ENCODE assay signal across 15 cellular contexts in the genomic region with DNA sequence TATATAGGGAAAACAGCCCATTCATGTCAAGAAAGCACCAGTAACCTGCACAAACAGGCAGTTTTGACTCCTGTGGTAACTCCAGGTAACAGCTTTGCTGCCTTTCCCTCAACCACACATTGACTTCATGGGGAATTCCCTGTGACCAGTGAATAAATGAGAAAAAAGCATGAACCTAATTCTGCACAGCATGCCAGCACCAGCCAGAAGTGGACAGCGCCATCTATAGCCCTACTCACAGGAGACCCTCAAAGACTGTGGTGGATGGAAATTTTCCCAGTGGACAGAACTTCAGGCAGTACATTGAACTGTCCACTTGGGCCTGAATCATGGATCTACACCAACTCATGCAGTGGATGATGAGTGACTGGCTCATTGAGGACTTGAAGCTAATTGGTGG.
DNase-seq lines count a peak whose midpoint lies in the region; FAIRE-seq and TF ChIP-seq lines count a peak whose summit lies in the region.
"Had no signal": no experiment of that assay in that cellular context is flagged by ENCODE, and none has a peak within 500 bp of the region (broad histone marks: within the 10 kb centered on the region; RNA-seq: fewer than 3 reads in every experiment).

No MANE protein-coding gene starts in this region.

- FAIRE-seq in HTR-8/SVneo (lab: Jason Lieb, UNC), result peak; percentile 80

- H3K9ac ChIP-seq in mesendoderm (ENCODE audit: low read length), result no peak overlapping the region

- H3K79me1 ChIP-seq in mesendoderm (ENCODE audit: low read length), result no peaks in the 10 kb centered on the region

- H2BK5ac ChIP-seq in mesendoderm (ENCODE audit: low read length), result no peak overlapping the region

- H3K79me2 ChIP-seq in mesendoderm (ENCODE audit: control insufficient read depth, insufficient read depth, low read length), result no peaks in the 10 kb centered on the region

- no peaks in the 10 kb centered on the region for H3K9me3 ChIP-seq in WERI-Rb-1 (ENCODE audit: severe bottlenecking)
- H3K9me3 ChIP-seq: neutrophil had no signal

- no peak overlapping the region for H3K23ac ChIP-seq in mesendoderm (ENCODE audit: low read length)

- DNase-seq in DMS 273 (lab: John Stamatoyannopoulos, UW; ENCODE audit: unreplicated experiment) (peak; percentile 24), DMS 273 treated with DMSO at 0.1 percent for 48 hours (lab: John Stamatoyannopoulos, UW) (no peak), HTR-8/SVneo (ENCODE audit: insufficient read length, low spot score) (no peak), WERI-Rb-1 (peak; percentile 59), mesendoderm (peak; percentile 35), MV-4-11 (lab: John Stamatoyannopoulos, UW) (no peak), glomerular visceral epithelial cell (ENCODE audit: extremely low spot score) (no peak), RPMI8226 (no peak)
- DNase-seq: activated B cell treated with CpG ODN at 0.5 μM for 24 hours; activated T-cell treated with anti-CD3 and anti-CD28 coated beads, Interleukin-2, amount 50 U/mL, for 24 hours; amygdala; CD8-positive, alpha-beta T cell; NCI-H1092 had no signal

- H3K4ac ChIP-seq in mesendoderm (ENCODE audit: low read depth, low read length), result no peak overlapping the region

- H3K36me3 ChIP-seq in WERI-Rb-1, result no peaks in the 10 kb centered on the region
- H3K36me3 ChIP-seq in mesendoderm (ENCODE audit: control insufficient read depth, insufficient read depth, low read length), result no peaks in the 10 kb centered on the region
- H3K36me3 ChIP-seq: neutrophil had no signal

- H3K4me1 ChIP-seq in mesendoderm (ENCODE audit: control insufficient read depth, low read depth, low read length), result peaks cover 6% of the 10 kb centered on the region

- peak; percentile 82 for TF ChIP-seq CTCF in WERI-Rb-1 (IDR thresholded peaks at IDR 0.05; ENCODE audit: low read depth, low read length)

- peaks cover 23% of the 10 kb centered on the region for H3K27me3 ChIP-seq in WERI-Rb-1 (ENCODE audit: insufficient read depth, low read depth, severe bottlenecking)
- H3K27me3 ChIP-seq in mesendoderm (ENCODE audit: insufficient read depth, low read length, poor library complexity), result no peaks in the 10 kb centered on the region

- H3K4me3 ChIP-seq in WERI-Rb-1 (ENCODE audit: low read depth, low read length), result no peak overlapping the region
- no peak overlapping the region for H3K4me3 ChIP-seq in mesendoderm (ENCODE audit: low read length)

- H2AK5ac ChIP-seq in mesendoderm (ENCODE audit: low read length), result no peak overlapping the region

- H2BK15ac ChIP-seq in mesendoderm (replicated peaks; ENCODE audit: low read depth), result no peak overlapping the region

- no CpG with 5 or more reads among the region's 1 CpG for WGBS in mesendoderm (ENCODE audit: extremely low coverage, insufficient coverage, low lambda C conversion rate)

- no peak overlapping the region for H4K8ac ChIP-seq in mesendoderm (ENCODE audit: low read depth, low read length)

- H3K27ac ChIP-seq in WERI-Rb-1 (no peak overlapping the region), mesendoderm (ENCODE audit: low read depth, low read length) (no peak overlapping the region)
- H3K27ac ChIP-seq: 22Rv1, neutrophil had no signal

- H4K5ac ChIP-seq in mesendoderm (ENCODE audit: low read length), result no peak overlapping the region

- H3K4me2 ChIP-seq in mesendoderm (ENCODE audit: low read length), result no peak overlapping the region

- no peak overlapping the region for H2BK120ac ChIP-seq in mesendoderm (ENCODE audit: low read depth, low read length)

- H3K18ac ChIP-seq in mesendoderm (ENCODE audit: low read length), result no peak overlapping the region

- no peak overlapping the region for H3K56ac ChIP-seq in mesendoderm (ENCODE audit: low read length)

Comparison
In these comparisons a context has a peak if more than half of its experiments do, and no peak if none do; other contexts are left out.
1. DNase-seq: peak in DMS 273 (single experiment), WERI-Rb-1 (single experiment) and mesendoderm (single experiment); none in DMS 273 treated with DMSO at 0.1 percent for 48 hours (single experiment), HTR-8/SVneo (single experiment), MV-4-11 (single experiment), glomerular visceral epithelial cell (single experiment) and RPMI8226 (single experiment).